In the genomic region with DNA sequence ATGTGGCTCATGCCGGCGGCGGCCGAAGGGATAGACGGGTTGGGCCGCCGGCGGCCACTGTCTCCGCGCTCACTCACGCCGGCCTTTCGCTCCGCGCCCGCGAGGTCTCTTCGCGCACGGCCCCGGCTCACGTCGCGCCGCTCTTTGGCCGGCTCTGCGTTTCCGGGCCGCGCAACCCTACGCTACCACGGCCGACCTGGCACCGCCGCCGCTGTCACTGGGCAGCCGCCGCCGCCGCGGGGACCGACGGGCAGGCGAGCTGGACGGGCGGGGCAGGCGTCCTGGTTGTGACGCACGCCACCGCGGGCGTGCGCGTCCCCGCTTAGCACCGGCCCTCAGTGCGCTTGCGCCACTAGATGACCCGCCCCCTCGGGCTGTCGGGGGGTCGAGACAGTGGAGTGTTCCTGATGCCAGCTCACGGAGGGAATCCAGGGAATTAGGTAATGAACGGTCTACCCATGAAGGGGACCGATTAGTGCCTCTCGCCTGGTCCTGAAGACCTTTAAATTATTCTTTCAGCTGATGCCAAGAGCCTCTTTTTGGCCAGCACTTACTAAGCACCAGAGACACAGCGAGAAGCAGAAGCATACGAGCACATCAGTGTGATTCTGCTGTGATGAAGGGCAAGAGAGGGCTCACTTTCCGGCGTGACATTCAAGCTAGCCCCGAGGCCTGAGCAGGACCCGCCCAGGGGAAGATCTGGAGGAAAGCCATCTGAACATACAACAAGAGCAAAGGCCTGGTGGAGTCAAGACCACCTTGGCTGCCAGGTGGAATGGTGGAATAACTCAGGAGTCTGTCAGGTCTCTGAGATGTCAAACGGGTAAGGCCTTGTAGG, we compare ENCODE assay signal across 8 cellular contexts. TPM values are rescaled to one million over a fixed set of nuclear protein-coding genes. Genes with fewer than 3 reads are reported as not detected.
DNase-seq lines count a peak whose midpoint lies in the region; ATAC-seq and TF ChIP-seq lines count a peak whose summit lies in the region.

A gene (minus strand): TSS at position 289 of the 838 bp plus-strand sequence. CDS start 278 bp downstream, at position 11.

- H3K4me3 ChIP-seq in mucosa of stomach (ENCODE audit: low read length) = peak within 1 kb of the TSS; percentile 80

- H3K36me3 Mint-ChIP-seq in activated T-cell treated with anti-CD3 and anti-CD28 coated beads, Interleukin-2, amount 50 U/mL, for 4 hours (ENCODE audit: insufficient read depth) = no peaks in the 10 kb centered on the region

- H3K4me1 Mint-ChIP-seq in activated T-cell treated with anti-CD3 and anti-CD28 coated beads, Interleukin-2, amount 50 U/mL, for 4 hours (ENCODE audit: low read depth) = peaks cover 28% of the 10 kb centered on the region

- DNase-seq in DMS 273 (lab: John Stamatoyannopoulos, UW; ENCODE audit: unreplicated experiment) = peak; percentile 91
- DNase-seq in HuH-7 (ENCODE audit: low spot score) = peak; percentile 98
- DNase-seq in activated T-cell treated with anti-CD3 and anti-CD28 coated beads, Interleukin-2, amount 50 U/mL, for 4 hours = peak; percentile 72
- DNase-seq in stimulated activated CD8-positive, alpha-beta memory T cell treated with anti-CD3 and anti-CD28 coated beads, Interleukin-4, amount 100 ng/mL, for 4 hours (ENCODE audit: low read depth in 2 of 2, low spot score in 1 of 2) = peak; percentile 42 to 71

- no peaks in the 10 kb centered on the region for H3K36me3 ChIP-seq in mucosa of stomach (ENCODE audit: control insufficient read depth, insufficient read depth, low read length)

- peaks cover 24% of the 10 kb centered on the region for H3K4me1 ChIP-seq in mucosa of stomach (ENCODE audit: control insufficient read depth, insufficient read depth, low read length)

- H3K9ac ChIP-seq in mucosa of stomach (ENCODE audit: low read length) = peak within 1 kb of the TSS; percentile 81

- no peaks in the 10 kb centered on the region for H3K9me3 Mint-ChIP-seq in activated T-cell treated with anti-CD3 and anti-CD28 coated beads, Interleukin-2, amount 50 U/mL, for 4 hours

- ATAC-seq in GM21515 (IDR thresholded peaks at IDR 0.05; ENCODE audit: unreplicated experiment) (peak; percentile 89), esophagus mucosa (peak; percentile 95)
- ATAC-seq in activated T-cell treated with anti-CD3 and anti-CD28 coated beads, Interleukin-2, amount 50 U/mL, for 4 hours = peak; percentile 91 to 93

- no peaks in the 10 kb centered on the region for H3K9me3 ChIP-seq in mucosa of stomach (ENCODE audit: control insufficient read depth, low read length)

- no peaks in the 10 kb centered on the region for H3K27me3 ChIP-seq in mucosa of stomach (ENCODE audit: control insufficient read depth, insufficient read depth, low read length)

- H3K4me3 Mint-ChIP-seq in activated T-cell treated with anti-CD3 and anti-CD28 coated beads, Interleukin-2, amount 50 U/mL, for 4 hours = peak within 1 kb of the TSS; percentile 89

- H3K27me3 Mint-ChIP-seq in activated T-cell treated with anti-CD3 and anti-CD28 coated beads, Interleukin-2, amount 50 U/mL, for 4 hours (ENCODE audit: low read depth) = no peaks in the 10 kb centered on the region

TF ChIP-seq in PFSK-1, 5 proteins besides CTCF, POLR2A, EP300 and RAD21:
- TF ChIP-seq TAF1 (IDR thresholded peaks at IDR 0.05; ENCODE audit: borderline replicate concordance, insufficient read depth, low read length) = peak; percentile 60; the same call in 1 of the 2 replicates
- TF ChIP-seq FOXP2 (optimal IDR thresholded peaks at IDR 0.05; ENCODE audit: borderline replicate concordance, extremely low read depth, extremely low read length, insufficient read depth) = peak; percentile 94
- TF ChIP-seq, protein P1, sequence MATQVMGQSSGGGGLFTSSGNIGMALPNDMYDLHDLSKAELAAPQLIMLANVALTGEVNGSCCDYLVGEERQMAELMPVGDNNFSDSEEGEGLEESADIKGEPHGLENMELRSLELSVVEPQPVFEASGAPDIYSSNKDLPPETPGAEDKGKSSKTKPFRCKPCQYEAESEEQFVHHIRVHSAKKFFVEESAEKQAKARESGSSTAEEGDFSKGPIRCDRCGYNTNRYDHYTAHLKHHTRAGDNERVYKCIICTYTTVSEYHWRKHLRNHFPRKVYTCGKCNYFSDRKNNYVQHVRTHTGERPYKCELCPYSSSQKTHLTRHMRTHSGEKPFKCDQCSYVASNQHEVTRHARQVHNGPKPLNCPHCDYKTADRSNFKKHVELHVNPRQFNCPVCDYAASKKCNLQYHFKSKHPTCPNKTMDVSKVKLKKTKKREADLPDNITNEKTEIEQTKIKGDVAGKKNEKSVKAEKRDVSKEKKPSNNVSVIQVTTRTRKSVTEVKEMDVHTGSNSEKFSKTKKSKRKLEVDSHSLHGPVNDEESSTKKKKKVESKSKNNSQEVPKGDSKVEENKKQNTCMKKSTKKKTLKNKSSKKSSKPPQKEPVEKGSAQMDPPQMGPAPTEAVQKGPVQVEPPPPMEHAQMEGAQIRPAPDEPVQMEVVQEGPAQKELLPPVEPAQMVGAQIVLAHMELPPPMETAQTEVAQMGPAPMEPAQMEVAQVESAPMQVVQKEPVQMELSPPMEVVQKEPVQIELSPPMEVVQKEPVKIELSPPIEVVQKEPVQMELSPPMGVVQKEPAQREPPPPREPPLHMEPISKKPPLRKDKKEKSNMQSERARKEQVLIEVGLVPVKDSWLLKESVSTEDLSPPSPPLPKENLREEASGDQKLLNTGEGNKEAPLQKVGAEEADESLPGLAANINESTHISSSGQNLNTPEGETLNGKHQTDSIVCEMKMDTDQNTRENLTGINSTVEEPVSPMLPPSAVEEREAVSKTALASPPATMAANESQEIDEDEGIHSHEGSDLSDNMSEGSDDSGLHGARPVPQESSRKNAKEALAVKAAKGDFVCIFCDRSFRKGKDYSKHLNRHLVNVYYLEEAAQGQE (IDR thresholded peaks at IDR 0.05; ENCODE audit: insufficient read depth in 1 of 2, low read depth in 2 of 2, low read length in 2 of 2) = no peak
- TF ChIP-seq SIN3A (IDR thresholded peaks at IDR 0.05; ENCODE audit: borderline replicate concordance, insufficient read depth, low read length) = no peak
- TF ChIP-seq POLR2AphosphoS5 (IDR thresholded peaks at IDR 0.05; ENCODE audit: low read depth, low read length) = peak; percentile 67

RNA-seq across cellular contexts. Expression of the gene that starts here (rescaled TPM):
- 46.0 TPM for polyA plus RNA-seq in PFSK-1 (2012; ENCODE audit: insufficient read length, low read depth)
- 10 to 100 TPM; 60.7 to 75.9 (median 70.7) TPM for total RNA-seq in activated T-cell treated with anti-CD3 and anti-CD28 coated beads, Interleukin-2, amount 50 U/mL, for 4 hours
- 46.3 TPM for total RNA-seq in esophagus mucosa

Comparison
In these comparisons a context has a peak if more than half of its experiments do, and no peak if none do; other contexts are left out.
1. Peak in every context shown above with its lines: DNase-seq, ATAC-seq and H3K4me3 ChIP-seq.